Comparison of ENCODE assay signal across 1 cellular context in the genomic region with DNA sequence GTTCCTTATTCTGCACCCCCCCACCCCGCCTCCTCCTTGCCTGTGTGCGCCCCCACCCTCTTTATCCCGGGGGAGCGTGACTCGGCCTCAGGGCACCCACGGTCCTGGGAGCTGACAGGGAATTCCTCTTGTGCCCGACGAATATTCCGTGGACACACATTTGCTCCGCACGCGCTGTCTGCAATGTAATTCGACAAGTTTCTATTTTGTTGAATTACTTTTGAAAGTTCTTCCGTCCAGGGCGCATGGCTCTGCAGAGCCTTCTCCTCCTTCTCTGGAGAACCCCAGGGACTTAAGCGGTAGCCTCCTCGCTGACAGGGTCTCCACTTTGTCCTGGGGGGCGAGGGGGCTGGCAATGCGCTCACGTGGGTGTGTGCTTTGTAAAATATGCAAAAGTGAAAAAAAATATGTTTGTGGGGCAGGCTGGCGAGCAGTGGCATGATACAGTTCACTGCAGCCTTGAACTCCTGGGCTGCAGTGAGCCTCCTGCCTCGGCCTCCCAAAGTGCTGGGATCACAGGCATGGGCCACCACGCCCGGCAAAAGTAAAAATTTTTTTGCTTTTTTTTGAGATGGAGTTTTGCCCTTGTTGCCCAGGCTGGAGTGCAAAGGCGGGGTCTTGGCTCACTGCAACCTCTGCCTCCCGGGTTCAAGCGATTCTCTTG.
TF ChIP-seq lines count a peak whose summit lies in the region.

No MANE protein-coding gene starts in this region.

TF ChIP-seq in GM12878, 131 proteins besides CTCF, POLR2A, EP300 and RAD21 (continued from another document):
- TF ChIP-seq, protein P1, sequence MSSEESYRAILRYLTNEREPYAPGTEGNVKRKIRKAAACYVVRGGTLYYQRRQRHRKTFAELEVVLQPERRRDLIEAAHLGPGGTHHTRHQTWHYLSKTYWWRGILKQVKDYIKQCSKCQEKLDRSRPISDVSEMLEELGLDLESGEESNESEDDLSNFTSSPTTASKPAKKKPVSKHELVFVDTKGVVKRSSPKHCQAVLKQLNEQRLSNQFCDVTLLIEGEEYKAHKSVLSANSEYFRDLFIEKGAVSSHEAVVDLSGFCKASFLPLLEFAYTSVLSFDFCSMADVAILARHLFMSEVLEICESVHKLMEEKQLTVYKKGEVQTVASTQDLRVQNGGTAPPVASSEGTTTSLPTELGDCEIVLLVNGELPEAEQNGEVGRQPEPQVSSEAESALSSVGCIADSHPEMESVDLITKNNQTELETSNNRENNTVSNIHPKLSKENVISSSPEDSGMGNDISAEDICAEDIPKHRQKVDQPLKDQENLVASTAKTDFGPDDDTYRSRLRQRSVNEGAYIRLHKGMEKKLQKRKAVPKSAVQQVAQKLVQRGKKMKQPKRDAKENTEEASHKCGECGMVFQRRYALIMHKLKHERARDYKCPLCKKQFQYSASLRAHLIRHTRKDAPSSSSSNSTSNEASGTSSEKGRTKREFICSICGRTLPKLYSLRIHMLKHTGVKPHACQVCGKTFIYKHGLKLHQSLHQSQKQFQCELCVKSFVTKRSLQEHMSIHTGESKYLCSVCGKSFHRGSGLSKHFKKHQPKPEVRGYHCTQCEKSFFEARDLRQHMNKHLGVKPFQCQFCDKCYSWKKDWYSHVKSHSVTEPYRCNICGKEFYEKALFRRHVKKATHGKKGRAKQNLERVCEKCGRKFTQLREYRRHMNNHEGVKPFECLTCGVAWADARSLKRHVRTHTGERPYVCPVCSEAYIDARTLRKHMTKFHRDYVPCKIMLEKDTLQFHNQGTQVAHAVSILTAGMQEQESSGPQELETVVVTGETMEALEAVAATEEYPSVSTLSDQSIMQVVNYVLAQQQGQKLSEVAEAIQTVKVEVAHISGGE (CRISPR knock-in tag; IDR thresholded peaks at IDR 0.05), result no peak
- TF ChIP-seq, protein P2, sequence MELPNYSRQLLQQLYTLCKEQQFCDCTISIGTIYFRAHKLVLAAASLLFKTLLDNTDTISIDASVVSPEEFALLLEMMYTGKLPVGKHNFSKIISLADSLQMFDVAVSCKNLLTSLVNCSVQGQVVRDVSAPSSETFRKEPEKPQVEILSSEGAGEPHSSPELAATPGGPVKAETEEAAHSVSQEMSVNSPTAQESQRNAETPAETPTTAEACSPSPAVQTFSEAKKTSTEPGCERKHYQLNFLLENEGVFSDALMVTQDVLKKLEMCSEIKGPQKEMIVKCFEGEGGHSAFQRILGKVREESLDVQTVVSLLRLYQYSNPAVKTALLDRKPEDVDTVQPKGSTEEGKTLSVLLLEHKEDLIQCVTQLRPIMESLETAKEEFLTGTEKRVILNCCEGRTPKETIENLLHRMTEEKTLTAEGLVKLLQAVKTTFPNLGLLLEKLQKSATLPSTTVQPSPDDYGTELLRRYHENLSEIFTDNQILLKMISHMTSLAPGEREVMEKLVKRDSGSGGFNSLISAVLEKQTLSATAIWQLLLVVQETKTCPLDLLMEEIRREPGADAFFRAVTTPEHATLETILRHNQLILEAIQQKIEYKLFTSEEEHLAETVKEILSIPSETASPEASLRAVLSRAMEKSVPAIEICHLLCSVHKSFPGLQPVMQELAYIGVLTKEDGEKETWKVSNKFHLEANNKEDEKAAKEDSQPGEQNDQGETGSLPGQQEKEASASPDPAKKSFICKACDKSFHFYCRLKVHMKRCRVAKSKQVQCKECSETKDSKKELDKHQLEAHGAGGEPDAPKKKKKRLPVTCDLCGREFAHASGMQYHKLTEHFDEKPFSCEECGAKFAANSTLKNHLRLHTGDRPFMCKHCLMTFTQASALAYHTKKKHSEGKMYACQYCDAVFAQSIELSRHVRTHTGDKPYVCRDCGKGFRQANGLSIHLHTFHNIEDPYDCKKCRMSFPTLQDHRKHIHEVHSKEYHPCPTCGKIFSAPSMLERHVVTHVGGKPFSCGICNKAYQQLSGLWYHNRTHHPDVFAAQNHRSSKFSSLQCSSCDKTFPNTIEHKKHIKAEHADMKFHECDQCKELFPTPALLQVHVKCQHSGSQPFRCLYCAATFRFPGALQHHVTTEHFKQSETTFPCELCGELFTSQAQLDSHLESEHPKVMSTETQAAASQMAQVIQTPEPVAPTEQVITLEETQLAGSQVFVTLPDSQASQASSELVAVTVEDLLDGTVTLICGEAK (IDR thresholded peaks at IDR 0.05; ENCODE audit: borderline replicate concordance), result 0 out of 2 replicates have a peak, but pooled peaks have one; percentile 1
TF ChIP-seq in GM12878: peak in this region for 1.
